In the genomic region with DNA sequence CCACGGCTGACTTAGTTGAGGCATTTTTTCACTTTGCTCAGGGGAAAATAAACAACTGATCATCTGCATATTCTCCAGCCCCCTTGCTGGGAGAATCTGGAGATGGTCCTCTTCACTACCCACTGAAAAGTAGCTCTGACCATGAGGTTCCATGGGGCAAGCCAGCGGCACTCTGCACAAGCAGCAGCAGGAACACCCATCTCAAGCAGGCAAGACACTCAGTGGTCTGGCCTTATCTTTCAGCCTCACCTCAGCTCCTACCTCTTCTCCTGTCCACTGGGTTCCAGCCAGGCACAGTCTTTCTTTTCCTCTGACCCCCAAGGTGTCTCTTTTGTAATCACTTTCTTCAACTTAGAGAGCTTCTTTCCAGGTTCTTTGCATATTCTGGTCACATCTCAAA, we compare ENCODE assay signal across 2 cellular contexts.
TF ChIP-seq lines count a peak whose summit lies in the region.

No MANE protein-coding gene starts in this region.

TF ChIP-seq in SK-N-SH, 30 proteins besides CTCF, POLR2A, EP300 and RAD21:
- TF ChIP-seq, protein P1, sequence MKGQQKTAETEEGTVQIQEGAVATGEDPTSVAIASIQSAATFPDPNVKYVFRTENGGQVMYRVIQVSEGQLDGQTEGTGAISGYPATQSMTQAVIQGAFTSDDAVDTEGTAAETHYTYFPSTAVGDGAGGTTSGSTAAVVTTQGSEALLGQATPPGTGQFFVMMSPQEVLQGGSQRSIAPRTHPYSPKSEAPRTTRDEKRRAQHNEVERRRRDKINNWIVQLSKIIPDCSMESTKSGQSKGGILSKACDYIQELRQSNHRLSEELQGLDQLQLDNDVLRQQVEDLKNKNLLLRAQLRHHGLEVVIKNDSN (IDR thresholded peaks at IDR 0.05; ENCODE audit: borderline replicate concordance, low read depth): no peak
- TF ChIP-seq, protein P2, sequence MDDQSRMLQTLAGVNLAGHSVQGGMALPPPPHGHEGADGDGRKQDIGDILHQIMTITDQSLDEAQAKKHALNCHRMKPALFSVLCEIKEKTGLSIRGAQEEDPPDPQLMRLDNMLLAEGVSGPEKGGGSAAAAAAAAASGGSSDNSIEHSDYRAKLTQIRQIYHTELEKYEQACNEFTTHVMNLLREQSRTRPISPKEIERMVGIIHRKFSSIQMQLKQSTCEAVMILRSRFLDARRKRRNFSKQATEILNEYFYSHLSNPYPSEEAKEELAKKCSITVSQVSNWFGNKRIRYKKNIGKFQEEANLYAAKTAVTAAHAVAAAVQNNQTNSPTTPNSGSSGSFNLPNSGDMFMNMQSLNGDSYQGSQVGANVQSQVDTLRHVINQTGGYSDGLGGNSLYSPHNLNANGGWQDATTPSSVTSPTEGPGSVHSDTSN (IDR thresholded peaks at IDR 0.05): no peak
- TF ChIP-seq, protein P3, sequence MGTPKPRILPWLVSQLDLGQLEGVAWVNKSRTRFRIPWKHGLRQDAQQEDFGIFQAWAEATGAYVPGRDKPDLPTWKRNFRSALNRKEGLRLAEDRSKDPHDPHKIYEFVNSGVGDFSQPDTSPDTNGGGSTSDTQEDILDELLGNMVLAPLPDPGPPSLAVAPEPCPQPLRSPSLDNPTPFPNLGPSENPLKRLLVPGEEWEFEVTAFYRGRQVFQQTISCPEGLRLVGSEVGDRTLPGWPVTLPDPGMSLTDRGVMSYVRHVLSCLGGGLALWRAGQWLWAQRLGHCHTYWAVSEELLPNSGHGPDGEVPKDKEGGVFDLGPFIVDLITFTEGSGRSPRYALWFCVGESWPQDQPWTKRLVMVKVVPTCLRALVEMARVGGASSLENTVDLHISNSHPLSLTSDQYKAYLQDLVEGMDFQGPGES (IDR thresholded peaks at IDR 0.05; ENCODE audit: low read depth, low read length): no peak
- TF ChIP-seq CHD2 (IDR thresholded peaks at IDR 0.05; ENCODE audit: low read length, partially characterized antibody): no peak
- TF ChIP-seq SMC3 (IDR thresholded peaks at IDR 0.05; ENCODE audit: low read depth, low read length): no peak
- TF ChIP-seq FOXM1 (IDR thresholded peaks at IDR 0.05; ENCODE audit: low read depth): no peak
- no peak for TF ChIP-seq POLR2AphosphoS5 (IDR thresholded peaks at IDR 0.05; ENCODE audit: low read depth, low read length)
- no peak for TF ChIP-seq RXRA (IDR thresholded peaks at IDR 0.05; ENCODE audit: borderline replicate concordance, low read depth)

TF ChIP-seq in SK-N-SH treated with all-trans-retinoic acid at 6 μM for 48 hours, 23 proteins besides CTCF, POLR2A, EP300 and RAD21 (continued from another document):
- TF ChIP-seq, protein P4, sequence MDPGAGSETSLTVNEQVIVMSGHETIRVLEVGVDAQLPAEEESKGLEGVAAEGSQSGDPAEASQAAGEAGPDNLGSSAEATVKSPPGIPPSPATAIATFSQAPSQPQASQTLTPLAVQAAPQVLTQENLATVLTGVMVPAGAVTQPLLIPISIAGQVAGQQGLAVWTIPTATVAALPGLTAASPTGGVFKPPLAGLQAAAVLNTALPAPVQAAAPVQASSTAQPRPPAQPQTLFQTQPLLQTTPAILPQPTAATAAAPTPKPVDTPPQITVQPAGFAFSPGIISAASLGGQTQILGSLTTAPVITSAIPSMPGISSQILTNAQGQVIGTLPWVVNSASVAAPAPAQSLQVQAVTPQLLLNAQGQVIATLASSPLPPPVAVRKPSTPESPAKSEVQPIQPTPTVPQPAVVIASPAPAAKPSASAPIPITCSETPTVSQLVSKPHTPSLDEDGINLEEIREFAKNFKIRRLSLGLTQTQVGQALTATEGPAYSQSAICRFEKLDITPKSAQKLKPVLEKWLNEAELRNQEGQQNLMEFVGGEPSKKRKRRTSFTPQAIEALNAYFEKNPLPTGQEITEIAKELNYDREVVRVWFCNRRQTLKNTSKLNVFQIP (CRISPR knock-in tag; IDR thresholded peaks at IDR 0.05; ENCODE audit: borderline replicate concordance, low read depth): no peak
- TF ChIP-seq, protein P5, sequence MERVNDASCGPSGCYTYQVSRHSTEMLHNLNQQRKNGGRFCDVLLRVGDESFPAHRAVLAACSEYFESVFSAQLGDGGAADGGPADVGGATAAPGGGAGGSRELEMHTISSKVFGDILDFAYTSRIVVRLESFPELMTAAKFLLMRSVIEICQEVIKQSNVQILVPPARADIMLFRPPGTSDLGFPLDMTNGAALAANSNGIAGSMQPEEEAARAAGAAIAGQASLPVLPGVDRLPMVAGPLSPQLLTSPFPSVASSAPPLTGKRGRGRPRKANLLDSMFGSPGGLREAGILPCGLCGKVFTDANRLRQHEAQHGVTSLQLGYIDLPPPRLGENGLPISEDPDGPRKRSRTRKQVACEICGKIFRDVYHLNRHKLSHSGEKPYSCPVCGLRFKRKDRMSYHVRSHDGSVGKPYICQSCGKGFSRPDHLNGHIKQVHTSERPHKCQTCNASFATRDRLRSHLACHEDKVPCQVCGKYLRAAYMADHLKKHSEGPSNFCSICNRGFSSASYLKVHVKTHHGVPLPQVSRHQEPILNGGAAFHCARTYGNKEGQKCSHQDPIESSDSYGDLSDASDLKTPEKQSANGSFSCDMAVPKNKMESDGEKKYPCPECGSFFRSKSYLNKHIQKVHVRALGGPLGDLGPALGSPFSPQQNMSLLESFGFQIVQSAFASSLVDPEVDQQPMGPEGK (CRISPR knock-in tag; IDR thresholded peaks at IDR 0.05; ENCODE audit: borderline replicate concordance): no peak
- TF ChIP-seq ZFP3 (CRISPR knock-in tag; IDR thresholded peaks at IDR 0.05) (no peak), TCF4 (CRISPR knock-in tag; IDR thresholded peaks at IDR 0.05; ENCODE audit: borderline replicate concordance) (no peak), SNAI2 (CRISPR knock-in tag; IDR thresholded peaks at IDR 0.05) (no peak), ARNTL (CRISPR knock-in tag; IDR thresholded peaks at IDR 0.05; ENCODE audit: borderline replicate concordance, low read depth) (no peak), OSR1 (CRISPR knock-in tag; IDR thresholded peaks at IDR 0.05) (no peak)
- TF ChIP-seq, protein P6, sequence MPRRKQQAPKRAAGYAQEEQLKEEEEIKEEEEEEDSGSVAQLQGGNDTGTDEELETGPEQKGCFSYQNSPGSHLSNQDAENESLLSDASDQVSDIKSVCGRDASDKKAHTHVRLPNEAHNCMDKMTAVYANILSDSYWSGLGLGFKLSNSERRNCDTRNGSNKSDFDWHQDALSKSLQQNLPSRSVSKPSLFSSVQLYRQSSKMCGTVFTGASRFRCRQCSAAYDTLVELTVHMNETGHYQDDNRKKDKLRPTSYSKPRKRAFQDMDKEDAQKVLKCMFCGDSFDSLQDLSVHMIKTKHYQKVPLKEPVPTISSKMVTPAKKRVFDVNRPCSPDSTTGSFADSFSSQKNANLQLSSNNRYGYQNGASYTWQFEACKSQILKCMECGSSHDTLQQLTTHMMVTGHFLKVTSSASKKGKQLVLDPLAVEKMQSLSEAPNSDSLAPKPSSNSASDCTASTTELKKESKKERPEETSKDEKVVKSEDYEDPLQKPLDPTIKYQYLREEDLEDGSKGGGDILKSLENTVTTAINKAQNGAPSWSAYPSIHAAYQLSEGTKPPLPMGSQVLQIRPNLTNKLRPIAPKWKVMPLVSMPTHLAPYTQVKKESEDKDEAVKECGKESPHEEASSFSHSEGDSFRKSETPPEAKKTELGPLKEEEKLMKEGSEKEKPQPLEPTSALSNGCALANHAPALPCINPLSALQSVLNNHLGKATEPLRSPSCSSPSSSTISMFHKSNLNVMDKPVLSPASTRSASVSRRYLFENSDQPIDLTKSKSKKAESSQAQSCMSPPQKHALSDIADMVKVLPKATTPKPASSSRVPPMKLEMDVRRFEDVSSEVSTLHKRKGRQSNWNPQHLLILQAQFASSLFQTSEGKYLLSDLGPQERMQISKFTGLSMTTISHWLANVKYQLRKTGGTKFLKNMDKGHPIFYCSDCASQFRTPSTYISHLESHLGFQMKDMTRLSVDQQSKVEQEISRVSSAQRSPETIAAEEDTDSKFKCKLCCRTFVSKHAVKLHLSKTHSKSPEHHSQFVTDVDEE (CRISPR knock-in tag; IDR thresholded peaks at IDR 0.05): no peak
